8 cellular contexts compared by ENCODE assay signal in the genomic region with DNA sequence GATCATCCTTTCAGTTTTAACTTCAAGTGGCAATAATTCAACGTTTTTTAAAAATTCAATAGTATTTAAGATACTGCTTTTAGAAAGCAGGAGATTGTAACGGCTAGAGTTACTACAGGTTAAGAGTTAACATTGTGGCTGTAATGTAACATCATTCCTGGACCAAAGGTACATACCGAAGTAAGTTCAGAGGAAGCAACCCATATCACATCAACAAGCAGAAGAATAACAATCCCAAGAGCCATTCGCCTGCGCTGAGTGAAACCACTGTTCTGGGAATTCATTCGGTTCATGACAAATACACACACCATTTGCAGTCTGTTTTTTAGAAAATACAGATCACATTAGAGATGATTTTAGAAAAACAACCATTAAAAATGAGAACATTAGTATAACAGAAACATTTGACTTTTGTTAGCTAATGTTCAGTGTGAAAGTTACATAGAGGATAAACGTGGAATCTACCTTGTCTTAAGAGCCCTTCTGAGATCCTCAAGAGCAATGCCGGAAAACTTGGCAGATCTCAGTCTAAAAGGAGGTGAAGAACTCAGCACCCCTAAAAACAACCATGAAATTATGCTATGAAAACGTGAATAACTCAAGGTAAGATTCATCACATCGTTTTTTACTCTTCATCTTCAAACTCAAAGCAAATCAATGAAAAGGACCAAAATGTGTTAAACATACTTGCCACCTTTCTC. TPM values are rescaled to one million over a fixed set of nuclear protein-coding genes. Genes with fewer than 3 reads are reported as not detected.
A peak's percentile ranks its signal among the peaks of the same experiment; 100 is the strongest.
DNase-seq lines count a peak whose midpoint lies in the region; ATAC-seq and TF ChIP-seq lines count a peak whose summit lies in the region.

No MANE protein-coding gene starts in this region.

- H3K36me3 Mint-ChIP-seq in progenitor cell of endocrine pancreas (ENCODE audit: insufficient read depth): peaks cover 11% of the 10 kb centered on the region

- H2AFZ ChIP-seq in fibroblast of lung (ENCODE audit: low read length): no peak overlapping the region

- peaks cover 42% of the 10 kb centered on the region for H3K79me2 ChIP-seq in fibroblast of lung (ENCODE audit: control insufficient read depth, insufficient read depth, low read length)

- H3K4me3 Mint-ChIP-seq in progenitor cell of endocrine pancreas (ENCODE audit: low read depth): peak overlapping the region; percentile 100

- peak overlapping the region; percentile 95 for H3K27ac Mint-ChIP-seq in progenitor cell of endocrine pancreas

- peak overlapping the region; percentile 46 to 94 (median 93) for H3K4me3 ChIP-seq in fibroblast of lung (replicated peaks in 1 of 4; ENCODE audit: control extremely low read depth in 1 of 4, insufficient read depth in 1 of 4, low read depth in 3 of 4, low read length in 4 of 4)

- no peak for ATAC-seq in GM18502 (IDR thresholded peaks at IDR 0.05; ENCODE audit: poor library complexity, unreplicated experiment)

- H3K4me2 ChIP-seq in fibroblast of lung (ENCODE audit: extremely low read depth, insufficient read depth, low read length): peak overlapping the region; percentile 85

- H3K27ac ChIP-seq in fibroblast of lung (ENCODE audit: insufficient read depth, low read length) (peak overlapping the region; percentile 96), caudate nucleus (ENCODE audit: low read depth, low read length) (no peak overlapping the region)

- no peaks in the 10 kb centered on the region for H3K9me3 Mint-ChIP-seq in progenitor cell of endocrine pancreas (ENCODE audit: low read depth)

- peaks cover 13% of the 10 kb centered on the region for H3K4me1 Mint-ChIP-seq in progenitor cell of endocrine pancreas (ENCODE audit: low read depth)

- peaks cover under 1% of the 10 kb centered on the region for H3K4me1 ChIP-seq in fibroblast of lung (ENCODE audit: control insufficient read depth, extremely low read depth, insufficient read depth, low read length)

- no peak for TF ChIP-seq CTCF in fibroblast of lung (conservative IDR thresholded peaks at IDR 0.05 in 1 of 2, IDR thresholded peaks at IDR 0.05 in 1 of 2; ENCODE audit: low read depth in 1 of 2, low read length in 2 of 2)
- TF ChIP-seq CTCF in progenitor cell of endocrine pancreas (IDR thresholded peaks at IDR 0.05; ENCODE audit: unreplicated experiment): no peak

- no peaks in the 10 kb centered on the region for H3K9me3 ChIP-seq in fibroblast of lung (ENCODE audit: control insufficient read depth, insufficient read depth, low read depth, low read length)

- H3K27me3 Mint-ChIP-seq in progenitor cell of endocrine pancreas: peaks cover 2% of the 10 kb centered on the region

- no peaks in the 10 kb centered on the region for H3K27me3 ChIP-seq in fibroblast of lung (ENCODE audit: control insufficient read depth, insufficient read depth, low read length)

- H3K36me3 ChIP-seq in fibroblast of lung (ENCODE audit: control insufficient read depth, insufficient read depth, low read length): peaks cover 6% of the 10 kb centered on the region

- DNase-seq in NCI-H510A treated with DMSO at 0.1 percent for 48 hours (lab: John Stamatoyannopoulos, UW): peak; percentile 10
- DNase-seq in NCI-H510A (lab: John Stamatoyannopoulos, UW): no peak
- DNase-seq in RKO (ENCODE audit: low spot score): peak; percentile 44
- peak; percentile 19 to 30 for DNase-seq in fibroblast of lung (ENCODE audit: low read depth in 2 of 2)
- DNase-seq in progenitor cell of endocrine pancreas (ENCODE audit: low spot score, unreplicated experiment): no peak
- DNase-seq in caudate nucleus (lab: John Stamatoyannopoulos, UW): no peak
- no peak for DNase-seq in central memory CD4-positive, alpha-beta T cell

- no peaks in the 10 kb centered on the region for H4K20me1 ChIP-seq in fibroblast of lung (ENCODE audit: control insufficient read depth, extremely low read depth, insufficient read depth, low read length)

- H3K9ac ChIP-seq in fibroblast of lung (ENCODE audit: insufficient read depth, low read length): peak overlapping the region; percentile 40

RNA-seq across cellular contexts. Expression of a gene that starts 1.3 kb away (rescaled TPM):
- total RNA-seq in fibroblast of lung (175 and 245 TPM in 2 replicates), progenitor cell of endocrine pancreas (52.0 and 56.7 TPM in 2 replicates)
- polyA plus RNA-seq in fibroblast of lung: 86.1 and 93.1 TPM in 2 replicates
- 45.3 and 55.7 TPM in 2 replicates for polyA plus RNA-seq in fibroblast of lung (2012)
- polyA minus RNA-seq in fibroblast of lung (ENCODE audit: low replicate concordance): 22.4 and 26.4 TPM in 2 replicates

Comparison
In these comparisons a context has a peak if more than half of its experiments do, and no peak if none do; other contexts are left out.
1. DNase-seq: peak in NCI-H510A treated with DMSO at 0.1 percent for 48 hours (single experiment), RKO (single experiment) and fibroblast of lung (2 of 2); none in NCI-H510A (single experiment), progenitor cell of endocrine pancreas (single experiment), caudate nucleus (0 of 61) and central memory CD4-positive, alpha-beta T cell (single experiment).